Comparison of ENCODE assay signal across 8 cellular contexts in the genomic region with DNA sequence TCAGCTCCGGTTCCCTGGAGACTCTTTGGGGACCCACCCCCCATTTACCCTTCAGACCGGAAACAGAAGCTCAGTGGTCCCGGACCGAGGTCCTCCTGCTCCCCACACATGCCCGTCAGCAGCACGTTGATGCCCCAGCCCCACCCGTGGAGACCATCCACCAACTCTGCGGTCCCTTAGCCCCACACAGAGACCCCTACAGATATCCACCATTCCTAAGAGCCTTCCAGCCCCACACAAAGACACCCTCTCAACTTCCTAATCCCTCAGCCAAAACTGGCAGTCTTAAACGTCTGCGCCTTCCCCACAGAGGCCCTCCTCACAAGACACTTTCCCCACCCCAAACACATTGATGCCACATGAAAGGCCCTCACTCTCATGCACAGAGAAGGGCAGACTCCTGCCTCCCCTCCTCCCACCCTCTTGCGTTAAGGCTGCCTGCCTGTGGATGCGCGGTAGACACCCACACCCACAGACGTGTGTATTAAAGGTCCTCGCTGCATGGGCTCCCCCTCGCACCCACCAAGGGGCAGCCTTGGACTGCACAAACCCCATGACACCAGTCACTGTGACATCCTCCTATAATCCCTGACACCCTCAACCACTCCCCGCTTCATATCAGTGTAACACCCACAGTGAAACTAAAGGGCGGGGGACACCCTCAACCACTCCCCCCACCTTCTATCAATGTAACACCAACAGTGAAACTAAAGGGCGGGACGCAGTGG. TPM values are rescaled to one million over a fixed set of nuclear protein-coding genes. Genes with fewer than 3 reads are reported as not detected.
A peak's percentile ranks its signal among the peaks of the same experiment; 100 is the strongest.
DNase-seq lines count a peak whose midpoint lies in the region; ATAC-seq and TF ChIP-seq lines count a peak whose summit lies in the region.

No MANE protein-coding gene starts in this region.

- no peaks in the 10 kb centered on the region for H3K9me3 Mint-ChIP-seq in activated naive CD4-positive, alpha-beta T cell treated with anti-CD3 and anti-CD28 coated beads for 36 hours

- H3K27ac Mint-ChIP-seq in activated naive CD4-positive, alpha-beta T cell treated with anti-CD3 and anti-CD28 coated beads for 36 hours, result peak overlapping the region; percentile 89

- H3K27ac ChIP-seq in OCI-LY3 (ENCODE audit: low read length) (no peak overlapping the region), rectal smooth muscle tissue (ENCODE audit: low read depth, low read length) (no peak overlapping the region)

- intact Hi-C loops in activated naive CD4-positive, alpha-beta T cell treated with anti-CD3 and anti-CD28 coated beads for 36 hours (cut with micrococcal nuclease), result loop anchor here (1.0 to 5.0 kb wide), 3 partner anchors 146 to 585 kb away; no protein-coding TSS in a partner anchor
- intact Hi-C loops in head of caudate nucleus (cut with DNase I), result loop anchor here (5.0 kb wide), 1 partner anchor 291 kb away; no protein-coding TSS in a partner anchor

- H3K27me3 Mint-ChIP-seq in activated naive CD4-positive, alpha-beta T cell treated with anti-CD3 and anti-CD28 coated beads for 36 hours (ENCODE audit: low read depth), result peaks cover 3% of the 10 kb centered on the region

- no peaks in the 10 kb centered on the region for H3K9me3 ChIP-seq in OCI-LY3 (ENCODE audit: insufficient read depth, low read length)

- H3K9ac ChIP-seq in OCI-LY3 (ENCODE audit: low read length) (peak overlapping the region; percentile 71), rectal smooth muscle tissue (ENCODE audit: low read length) (peak overlapping the region; percentile 70)

- CTCF ChIA-PET in activated naive CD4-positive, alpha-beta T cell treated with anti-CD3 and anti-CD28 coated beads for 36 hours (lab: Charles Lee), result interaction anchor here (1.1 to 3.2 kb wide), 9 partner anchors 32 to 289 kb away, joined by 3 to 124 read pairs (median 8); no protein-coding TSS in a partner anchor

- H4K20me1 ChIP-seq in OCI-LY3 (ENCODE audit: insufficient read depth, low read length), result no peaks in the 10 kb centered on the region

- no peaks in the 10 kb centered on the region for H3K36me3 ChIP-seq in OCI-LY3 (replicated peaks; ENCODE audit: low read depth, low read length)
- H3K36me3 ChIP-seq in rectal smooth muscle tissue (ENCODE audit: control insufficient read depth, insufficient read depth, low read length), result peaks cover 3% of the 10 kb centered on the region

- no peak overlapping the region; the same call in 1 of the 2 replicates for H2AFZ ChIP-seq in OCI-LY3 (ENCODE audit: low read depth, low read length)

- ATAC-seq in HG02610 (IDR thresholded peaks at IDR 0.05; ENCODE audit: unreplicated experiment), result no peak

- H3K36me3 Mint-ChIP-seq in activated naive CD4-positive, alpha-beta T cell treated with anti-CD3 and anti-CD28 coated beads for 36 hours (ENCODE audit: low read depth), result peaks cover 30% of the 10 kb centered on the region

- no peaks in the 10 kb centered on the region for H3K27me3 ChIP-seq in OCI-LY3 (ENCODE audit: low read depth, low read length)
- no peaks in the 10 kb centered on the region for H3K27me3 ChIP-seq in rectal smooth muscle tissue (ENCODE audit: control insufficient read depth, insufficient read depth, low read length)

- no peak for TF ChIP-seq CTCF in OCI-LY3 (IDR thresholded peaks at IDR 0.05; ENCODE audit: low read depth, low read length)

- H3K4me3 ChIP-seq in OCI-LY3 (ENCODE audit: low read length) (peak overlapping the region; percentile 96), rectal smooth muscle tissue (ENCODE audit: low read length) (peak overlapping the region; percentile 83)

- H3K4me1 Mint-ChIP-seq in activated naive CD4-positive, alpha-beta T cell treated with anti-CD3 and anti-CD28 coated beads for 36 hours (ENCODE audit: low read depth), result peaks cover 71% of the 10 kb centered on the region

- H3K4me2 ChIP-seq in OCI-LY3 (ENCODE audit: low read length), result peak overlapping the region; percentile 84

- H3K4me3 Mint-ChIP-seq in activated naive CD4-positive, alpha-beta T cell treated with anti-CD3 and anti-CD28 coated beads for 36 hours, result peak overlapping the region; percentile 76

- no peaks in the 10 kb centered on the region for H3K79me2 ChIP-seq in OCI-LY3 (ENCODE audit: low read length)

- DNase-seq in NCI-H82 (lab: John Stamatoyannopoulos, UW), result peak; percentile 75
- DNase-seq in NCI-H82 treated with DMSO at 0.1 percent for 48 hours (lab: John Stamatoyannopoulos, UW; ENCODE audit: unreplicated experiment), result no peak
- DNase-seq in activated naive CD4-positive, alpha-beta T cell treated with anti-CD3 and anti-CD28 coated beads for 36 hours, result peak; percentile 56
- peak in 26 of 42 donors; percentile 7 to 59 (median 30) for DNase-seq in head of caudate nucleus
- no peak for DNase-seq in NCI-H2029 (lab: John Stamatoyannopoulos, UW)

- H3K4me1 ChIP-seq in OCI-LY3 (ENCODE audit: low read length) (peaks cover 9% of the 10 kb centered on the region), rectal smooth muscle tissue (ENCODE audit: control insufficient read depth, insufficient read depth, low read length) (peaks cover 6% of the 10 kb centered on the region)

RNA-seq across cellular contexts. Expression of a gene that starts 34.9 kb away (rescaled TPM):
- total RNA-seq in activated naive CD4-positive, alpha-beta T cell treated with anti-CD3 and anti-CD28 coated beads for 36 hours, result 10 to 100 TPM; 34.3 to 35.6 TPM

RNA-seq across cellular contexts. Expression of a gene that starts 58.2 kb away (rescaled TPM):
- total RNA-seq in activated naive CD4-positive, alpha-beta T cell treated with anti-CD3 and anti-CD28 coated beads for 36 hours, result 1 to 10 TPM; 1.6 to 2.2 TPM

Comparison
In these comparisons a context has a peak if more than half of its experiments do, and no peak if none do; other contexts are left out.
1. DNase-seq: peak in NCI-H82 (single experiment), activated naive CD4-positive, alpha-beta T cell treated with anti-CD3 and anti-CD28 coated beads for 36 hours (single experiment) and head of caudate nucleus (26 of 42); none in NCI-H82 treated with DMSO at 0.1 percent for 48 hours (single experiment) and NCI-H2029 (single experiment).